23 cellular contexts compared by ENCODE assay signal in genomic region chr1:64036549-64036948, GRCh38.
A peak's percentile ranks its signal among the peaks of the same experiment; 100 is the strongest.
DNase-seq lines count a peak whose midpoint lies in the region; FAIRE-seq and TF ChIP-seq lines count a peak whose summit lies in the region.
"Had no signal": no experiment of that assay in that cellular context is flagged by ENCODE, and none has a peak within 500 bp of the region (broad histone marks: within the 10 kb centered on the region; RNA-seq: fewer than 3 reads in every experiment).

No MANE protein-coding gene starts in this region.

- H3K27ac ChIP-seq in HEK293 (ENCODE audit: extremely low read depth, low read depth, low read length): no peak overlapping the region
- H3K27ac ChIP-seq in astrocyte (ENCODE audit: low read depth, low read length): no peak overlapping the region
- peak overlapping the region; percentile 25 to 83 for H3K27ac ChIP-seq in tibial artery
- H3K27ac ChIP-seq: 22Rv1, BLaER1, C4-2B had no signal

- intact Hi-C loops in tibial artery (cut with DNase I; ENCODE audit: low total_unique reads): loop anchor here (5.0 kb wide), 1 partner anchor 54 kb away; no protein-coding TSS in a partner anchor

- H3K4me3 Mint-ChIP-seq in astrocyte (ENCODE audit: unreplicated experiment) (no peak overlapping the region), mesothelial cell of epicardium (no peak overlapping the region)
- H3K4me3 Mint-ChIP-seq: B cell; CD4-positive, CD25-positive, alpha-beta regulatory T cell; CD8-positive, alpha-beta T cell; GM23338; H9; HFFc6 had no signal

- no peaks in the 10 kb centered on the region for H4K20me1 ChIP-seq in astrocyte (ENCODE audit: insufficient read depth, low read length)
- H4K20me1 ChIP-seq: BLaER1 had no signal

- H3K79me2 ChIP-seq in astrocyte (ENCODE audit: insufficient read depth, low read length): no peaks in the 10 kb centered on the region

- POLR2A ChIA-PET in HEK293 (lab: Yijun Ruan, JAX): no interaction called here

- H3K4me2 ChIP-seq in astrocyte (ENCODE audit: low read length): no peak overlapping the region
- H3K4me2 ChIP-seq: BLaER1, GM23338 had no signal

- H2AFZ ChIP-seq in astrocyte (ENCODE audit: low read depth, low read length): no peak overlapping the region
- H2AFZ ChIP-seq: GM23338 had no signal

- H3K9me3 Mint-ChIP-seq in astrocyte (ENCODE audit: unreplicated experiment) (no peaks in the 10 kb centered on the region), mesothelial cell of epicardium (peaks cover 10% of the 10 kb centered on the region)
- H3K9me3 Mint-ChIP-seq: CD8-positive, alpha-beta T cell; GM23338; H9; HFFc6 had no signal

- no peaks in the 10 kb centered on the region for H3K27me3 ChIP-seq in astrocyte (ENCODE audit: insufficient read depth, low read length)
- no peaks in the 10 kb centered on the region for H3K27me3 ChIP-seq in tibial artery
- H3K27me3 ChIP-seq: BLaER1 had no signal

- DNase-seq in astrocyte (ENCODE audit: low read depth) (no peak), mesothelial cell of epicardium (ENCODE audit: low spot score in 2 of 2, unreplicated experiment in 2 of 2) (no peak), tibial artery (no peak), NCI-H526 (lab: John Stamatoyannopoulos, UW) (no peak), GM13976 (ENCODE audit: low spot score) (no peak), NAMALWA (ENCODE audit: low spot score) (no peak)
- DNase-seq: Caco-2; CD4-positive, CD25-positive, alpha-beta regulatory T cell; CD8-positive, alpha-beta T cell; DMS153; DND-41; H9; HFFc6 had no signal

- H3K9me3 ChIP-seq in HEK293 (ENCODE audit: control insufficient read depth, insufficient read depth, low read depth, low read length): no peaks in the 10 kb centered on the region
- no peaks in the 10 kb centered on the region for H3K9me3 ChIP-seq in astrocyte (ENCODE audit: insufficient read depth, low read depth, low read length)
- no peaks in the 10 kb centered on the region for H3K9me3 ChIP-seq in tibial artery
- H3K9me3 ChIP-seq: BLaER1, Caco-2 had no signal

- H3K27ac Mint-ChIP-seq in astrocyte (ENCODE audit: unreplicated experiment) (peak overlapping the region; percentile 9), mesothelial cell of epicardium (peak overlapping the region; percentile 97)
- H3K27ac Mint-ChIP-seq: B cell; CD4-positive, CD25-positive, alpha-beta regulatory T cell; CD8-positive, alpha-beta T cell; GM23338; H9; HFFc6 had no signal

- TF ChIP-seq CTCF in HEK293 (tag by site-specific recombination; IDR thresholded peaks at IDR 0.05) (no peak), astrocyte (IDR thresholded peaks at IDR 0.05; ENCODE audit: insufficient read depth, low read depth, low read length) (no peak), mesothelial cell of epicardium (IDR thresholded peaks at IDR 0.05; ENCODE audit: unreplicated experiment) (no peak), tibial artery (IDR thresholded peaks at IDR 0.05) (no peak), GM13976 (IDR thresholded peaks at IDR 0.05; ENCODE audit: borderline replicate concordance, control extremely low read depth, extremely low read depth, insufficient read depth, missing control alignments) (no peak)

- peaks cover 27% of the 10 kb centered on the region for H3K4me1 ChIP-seq in HEK293 (ENCODE audit: control insufficient read depth, insufficient read depth, low read length)
- peaks cover 26% of the 10 kb centered on the region for H3K4me1 ChIP-seq in astrocyte (ENCODE audit: insufficient read depth, low read length)
- H3K4me1 ChIP-seq in tibial artery: peaks cover 0 to 95% (median 53%) of the 10 kb centered on the region in 4 donors
- H3K4me1 ChIP-seq: Caco-2 had no signal

- H3K27me3 Mint-ChIP-seq in astrocyte (ENCODE audit: low read depth, unreplicated experiment): no peaks in the 10 kb centered on the region
- no peaks in the 10 kb centered on the region for H3K27me3 Mint-ChIP-seq in mesothelial cell of epicardium (ENCODE audit: low read depth)
- H3K27me3 Mint-ChIP-seq: B cell; CD4-positive, CD25-positive, alpha-beta regulatory T cell had no signal

- H3K36me3 Mint-ChIP-seq in astrocyte (ENCODE audit: low read depth, unreplicated experiment): peaks cover 13% of the 10 kb centered on the region
- peaks cover 17% of the 10 kb centered on the region for H3K36me3 Mint-ChIP-seq in mesothelial cell of epicardium
- H3K36me3 Mint-ChIP-seq: CD4-positive, CD25-positive, alpha-beta regulatory T cell; CD8-positive, alpha-beta T cell had no signal

- in situ Hi-C loops in GM13976 (cut with MboI; ENCODE audit: low sequenced_read_pairs, unreplicated experiment): no loop called here

- H3K4me1 Mint-ChIP-seq in astrocyte (ENCODE audit: low read depth, unreplicated experiment): peaks cover 40% of the 10 kb centered on the region
- H3K4me1 Mint-ChIP-seq in mesothelial cell of epicardium: peaks cover 62% of the 10 kb centered on the region
- H3K4me1 Mint-ChIP-seq: B cell; CD4-positive, CD25-positive, alpha-beta regulatory T cell had no signal

- CTCF ChIA-PET in HEK293 (lab: Yijun Ruan, JAX): no interaction called here

- no peak overlapping the region for H3K9ac ChIP-seq in astrocyte (ENCODE audit: low read length)
- H3K9ac ChIP-seq: BLaER1 had no signal

- H3K4me3 ChIP-seq in HEK293 (ENCODE audit: low read depth, low read length) (no peak overlapping the region), astrocyte (ENCODE audit: insufficient read depth, low read depth, low read length) (no peak overlapping the region), tibial artery (no peak overlapping the region)
- H3K4me3 ChIP-seq: BLaER1, GM23338 had no signal

- H3K36me3 ChIP-seq in HEK293 (ENCODE audit: control insufficient read depth in 2 of 2, insufficient read depth in 1 of 2, low read length in 2 of 2): no peaks in the 10 kb centered on the region
- H3K36me3 ChIP-seq in astrocyte (ENCODE audit: insufficient read depth, low read length): no peaks in the 10 kb centered on the region
- no peaks in the 10 kb centered on the region for H3K36me3 ChIP-seq in tibial artery
- H3K36me3 ChIP-seq: BLaER1 had no signal

- FAIRE-seq in astrocyte (lab: Jason Lieb, UNC): no peak
- FAIRE-seq: A204.1, G401.6, GM12892, GM19239 had no signal

TF ChIP-seq in HEK293, 187 proteins besides CTCF, POLR2A, EP300 and RAD21:
- TF ChIP-seq ZNF692 (tag by site-specific recombination; IDR thresholded peaks at IDR 0.05): no peak
- TF ChIP-seq, protein P1, sequence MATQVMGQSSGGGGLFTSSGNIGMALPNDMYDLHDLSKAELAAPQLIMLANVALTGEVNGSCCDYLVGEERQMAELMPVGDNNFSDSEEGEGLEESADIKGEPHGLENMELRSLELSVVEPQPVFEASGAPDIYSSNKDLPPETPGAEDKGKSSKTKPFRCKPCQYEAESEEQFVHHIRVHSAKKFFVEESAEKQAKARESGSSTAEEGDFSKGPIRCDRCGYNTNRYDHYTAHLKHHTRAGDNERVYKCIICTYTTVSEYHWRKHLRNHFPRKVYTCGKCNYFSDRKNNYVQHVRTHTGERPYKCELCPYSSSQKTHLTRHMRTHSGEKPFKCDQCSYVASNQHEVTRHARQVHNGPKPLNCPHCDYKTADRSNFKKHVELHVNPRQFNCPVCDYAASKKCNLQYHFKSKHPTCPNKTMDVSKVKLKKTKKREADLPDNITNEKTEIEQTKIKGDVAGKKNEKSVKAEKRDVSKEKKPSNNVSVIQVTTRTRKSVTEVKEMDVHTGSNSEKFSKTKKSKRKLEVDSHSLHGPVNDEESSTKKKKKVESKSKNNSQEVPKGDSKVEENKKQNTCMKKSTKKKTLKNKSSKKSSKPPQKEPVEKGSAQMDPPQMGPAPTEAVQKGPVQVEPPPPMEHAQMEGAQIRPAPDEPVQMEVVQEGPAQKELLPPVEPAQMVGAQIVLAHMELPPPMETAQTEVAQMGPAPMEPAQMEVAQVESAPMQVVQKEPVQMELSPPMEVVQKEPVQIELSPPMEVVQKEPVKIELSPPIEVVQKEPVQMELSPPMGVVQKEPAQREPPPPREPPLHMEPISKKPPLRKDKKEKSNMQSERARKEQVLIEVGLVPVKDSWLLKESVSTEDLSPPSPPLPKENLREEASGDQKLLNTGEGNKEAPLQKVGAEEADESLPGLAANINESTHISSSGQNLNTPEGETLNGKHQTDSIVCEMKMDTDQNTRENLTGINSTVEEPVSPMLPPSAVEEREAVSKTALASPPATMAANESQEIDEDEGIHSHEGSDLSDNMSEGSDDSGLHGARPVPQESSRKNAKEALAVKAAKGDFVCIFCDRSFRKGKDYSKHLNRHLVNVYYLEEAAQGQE (tag by site-specific recombination; IDR thresholded peaks at IDR 0.05): no peak
- peak; percentile 93 for TF ChIP-seq RBAK (tag by site-specific recombination; IDR thresholded peaks at IDR 0.05)

Comparison
In these comparisons a context has a peak if more than half of its experiments do, and no peak if none do; other contexts are left out.
1. H3K27ac ChIP-seq: peak in tibial artery (2 of 2); none in HEK293 (single experiment) and astrocyte (single experiment).